Comparison of ENCODE assay signal across 9 cellular contexts in genomic region chr2:60556998-60557955, GRCh38.
DNase-seq lines count a peak whose midpoint lies in the region; ATAC-seq lines count a peak whose summit lies in the region.
"Had no signal": no experiment of that assay in that cellular context is flagged by ENCODE, and none has a peak within 500 bp of the region (broad histone marks: within the 10 kb centered on the region; RNA-seq: fewer than 3 reads in every experiment).

No MANE protein-coding gene starts in this region.

- peaks cover 6 to 8% of the 10 kb centered on the region in 2 donors for H3K4me1 ChIP-seq in mucosa of rectum (ENCODE audit: control insufficient read depth in 2 of 2, insufficient read depth in 2 of 2, low read length in 2 of 2)

- H3K9ac ChIP-seq in mucosa of rectum (ENCODE audit: low read depth in 1 of 2, low read length in 2 of 2), result peak overlapping the region; percentile 29 to 54

- H3K36me3 ChIP-seq in mucosa of rectum (ENCODE audit: control insufficient read depth in 2 of 2, insufficient read depth in 2 of 2, low read length in 2 of 2), result no peaks in the 10 kb centered on the region

- peaks cover 33% of the 10 kb centered on the region for H3K27me3 Mint-ChIP-seq in activated naive CD8-positive, alpha-beta T cell

- peaks cover 27% of the 10 kb centered on the region for H3K4me1 Mint-ChIP-seq in activated naive CD8-positive, alpha-beta T cell (ENCODE audit: low read depth)

- H3K27me3 ChIP-seq in mucosa of rectum (ENCODE audit: control insufficient read depth in 2 of 2, insufficient read depth in 2 of 2, low read length in 2 of 2), result peaks cover 0 to 4% of the 10 kb centered on the region in 2 donors

- H3K36me3 Mint-ChIP-seq in activated naive CD8-positive, alpha-beta T cell, result no peaks in the 10 kb centered on the region

- H3K27ac ChIP-seq in mucosa of rectum (ENCODE audit: low read depth in 2 of 2, low read length in 2 of 2), result no peak overlapping the region

- DNase-seq in ELF-1 (ENCODE audit: low read depth, low spot score), result peak; percentile 46
- peak; percentile 62 for DNase-seq in KBM-7
- DNase-seq: cerebellar nuclear complex had no signal

- in situ Hi-C loops in KBM-7 (cut with MboI; ENCODE audit: low pct_unique_long_range_greater_than_20kb, low sequenced_read_pairs), result no loop called here

- no peaks in the 10 kb centered on the region for H3K9me3 ChIP-seq in mucosa of rectum (ENCODE audit: control insufficient read depth in 2 of 2, low read length in 2 of 2)

- H3K9me3 Mint-ChIP-seq in activated naive CD8-positive, alpha-beta T cell (ENCODE audit: low read depth), result no peaks in the 10 kb centered on the region

- no peak for ATAC-seq in HG03520 (IDR thresholded peaks at IDR 0.05; ENCODE audit: unreplicated experiment)
- no peak for ATAC-seq in HG02870 (IDR thresholded peaks at IDR 0.05; ENCODE audit: unreplicated experiment)
- no peak for ATAC-seq in GM19395 (IDR thresholded peaks at IDR 0.05; ENCODE audit: unreplicated experiment)
- no peak for ATAC-seq in GM19467 (IDR thresholded peaks at IDR 0.05; ENCODE audit: unreplicated experiment)

- H3K4me3 Mint-ChIP-seq in activated naive CD8-positive, alpha-beta T cell, result peak overlapping the region; percentile 84

- peak overlapping the region; percentile 42 to 70 for H3K4me3 ChIP-seq in mucosa of rectum (ENCODE audit: low read length in 2 of 2)

- H3K27ac Mint-ChIP-seq in activated naive CD8-positive, alpha-beta T cell, result peak overlapping the region; percentile 55
